Comparison of ENCODE assay signal across 11 cellular contexts in the genomic region with DNA sequence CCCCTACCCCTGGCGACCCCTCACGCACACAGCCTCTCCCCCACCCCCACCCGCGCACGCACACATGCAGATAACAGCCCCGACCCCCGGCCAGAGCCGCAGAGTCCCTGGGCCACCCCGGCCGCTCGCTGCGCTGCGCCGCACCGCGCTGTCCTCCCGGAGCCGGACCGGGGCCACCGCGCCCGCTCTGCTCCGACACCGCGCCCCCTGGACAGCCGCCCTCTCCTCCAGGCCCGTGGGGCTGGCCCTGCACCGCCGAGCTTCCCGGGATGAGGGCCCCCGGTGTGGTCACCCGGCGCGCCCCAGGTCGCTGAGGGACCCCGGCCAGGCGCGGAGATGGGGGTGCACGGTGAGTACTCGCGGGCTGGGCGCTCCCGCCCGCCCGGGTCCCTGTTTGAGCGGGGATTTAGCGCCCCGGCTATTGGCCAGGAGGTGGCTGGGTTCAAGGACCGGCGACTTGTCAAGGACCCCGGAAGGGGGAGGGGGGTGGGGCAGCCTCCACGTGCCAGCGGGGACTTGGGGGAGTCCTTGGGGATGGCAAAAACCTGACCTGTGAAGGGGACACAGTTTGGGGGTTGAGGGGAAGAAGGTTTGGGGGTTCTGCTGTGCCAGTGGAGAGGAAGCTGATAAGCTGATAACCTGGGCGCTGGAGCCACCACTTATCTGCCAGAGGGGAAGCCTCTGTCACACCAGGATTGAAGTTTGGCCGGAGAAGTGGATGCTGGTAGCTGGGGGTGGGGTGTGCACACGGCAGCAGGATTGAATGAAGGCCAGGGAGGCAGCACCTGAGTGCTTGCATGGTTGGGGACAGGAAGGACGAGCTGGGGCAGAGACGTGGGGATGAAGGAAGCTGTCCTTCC. TPM values are rescaled to one million over a fixed set of nuclear protein-coding genes. Genes with fewer than 3 reads are reported as not detected.
DNase-seq lines count a peak whose midpoint lies in the region; ATAC-seq, FAIRE-seq and TF ChIP-seq lines count a peak whose summit lies in the region.
"Had no signal": no experiment of that assay in that cellular context is flagged by ENCODE, and none has a peak within 500 bp of the region (broad histone marks: within the 10 kb centered on the region; RNA-seq: fewer than 3 reads in every experiment).

No MANE protein-coding gene starts in this region.

- no peak for FAIRE-seq in keratinocyte (lab: Jason Lieb, UNC)
- FAIRE-seq: endometrium had no signal

- H3K9ac ChIP-seq in keratinocyte (ENCODE audit: control insufficient read depth, extremely low read depth, insufficient read depth, low read length) = no peak overlapping the region

- no peaks in the 10 kb centered on the region for H3K36me3 ChIP-seq in keratinocyte (ENCODE audit: control insufficient read depth in 2 of 2, extremely low read depth in 1 of 2, insufficient read depth in 2 of 2, low read length in 2 of 2)

- DNase-seq in right cardiac atrium = no peak
- DNase-seq in Right ventricle myocardium inferior (ENCODE audit: missing footprints) = no peak
- no peak for DNase-seq in keratinocyte (ENCODE audit: low read depth, low spot score)
- no peak for DNase-seq in DMS153 (lab: John Stamatoyannopoulos, UW)
- no peak for DNase-seq in NAMALWA (ENCODE audit: low spot score)
- DNase-seq: DMS79 treated with DMSO at 0.1 percent for 48 hours, natural killer cell had no signal

- intact Hi-C loops in right cardiac atrium (cut with DNase I) (no loop called here), Right ventricle myocardium inferior (cut with DNase I) (no loop called here)

- H3K4me3 ChIP-seq in right cardiac atrium (ENCODE audit: low read length) = peak overlapping the region; percentile 2
- peak overlapping the region in 2 of 3 experiments; percentile 40 to 43 for H3K4me3 ChIP-seq in keratinocyte (ENCODE audit: control insufficient read depth in 2 of 3, extremely low read depth in 1 of 3, insufficient read depth in 2 of 3, low read depth in 1 of 3, low read length in 3 of 3)

- no peaks in the 10 kb centered on the region for H4K20me1 ChIP-seq in keratinocyte (ENCODE audit: control insufficient read depth, extremely low read depth, insufficient read depth, low read length)

- no peaks in the 10 kb centered on the region for H3K4me1 ChIP-seq in right cardiac atrium (ENCODE audit: control insufficient read depth, insufficient read depth, low read length)
- peaks cover 10% of the 10 kb centered on the region for H3K4me1 ChIP-seq in keratinocyte (ENCODE audit: control insufficient read depth, extremely low read depth, insufficient read depth, low read length)

- H3K9me3 ChIP-seq in right cardiac atrium (ENCODE audit: control insufficient read depth, low read length) = no peaks in the 10 kb centered on the region
- H3K9me3 ChIP-seq in keratinocyte (ENCODE audit: control insufficient read depth, low read depth, low read length) = no peaks in the 10 kb centered on the region

- H3K9me1 ChIP-seq in keratinocyte (ENCODE audit: control insufficient read depth, extremely low read depth, insufficient read depth, low read length) = no peaks in the 10 kb centered on the region

- ATAC-seq in right cardiac atrium = peak in 1 of 2 donors; percentile 36
- ATAC-seq in Right ventricle myocardium inferior = no peak
- no peak for ATAC-seq in GM18861 (IDR thresholded peaks at IDR 0.05; ENCODE audit: unreplicated experiment)
- ATAC-seq: natural killer cell had no signal

- H2AFZ ChIP-seq in keratinocyte (ENCODE audit: control insufficient read depth, low read length) = no peak overlapping the region

- no peaks in the 10 kb centered on the region for H3K79me2 ChIP-seq in keratinocyte (ENCODE audit: control insufficient read depth, insufficient read depth, low read length)

- H3K27me3 ChIP-seq in right cardiac atrium (ENCODE audit: control insufficient read depth, insufficient read depth) (no peaks in the 10 kb centered on the region), keratinocyte (ENCODE audit: control insufficient read depth, extremely low read depth, insufficient read depth, low read length) (peaks cover 17% of the 10 kb centered on the region)

- dilution Hi-C loops in keratinocyte (cut with MboI; ENCODE audit: extremely low pct_ligation_motif_present, low sequenced_read_pairs) = no loop called here

- WGBS in right cardiac atrium = 3% methylated on average over 58 of the region's 58 CpGs

- TF ChIP-seq CTCF in keratinocyte (optimal IDR thresholded peaks at IDR 0.05 in 1 of 3, IDR thresholded peaks at IDR 0.05 in 1 of 3, conservative IDR thresholded peaks at IDR 0.05 in 1 of 3; ENCODE audit: extremely low read depth in 1 of 3, insufficient read depth in 2 of 3, low read length in 3 of 3) = no peak

- peak overlapping the region; percentile 79 for H3K4me2 ChIP-seq in keratinocyte (ENCODE audit: control insufficient read depth, extremely low read depth, insufficient read depth, low read depth, low read length)

- no peak overlapping the region for H3K27ac ChIP-seq in right cardiac atrium (ENCODE audit: low read length)
- no peak overlapping the region for H3K27ac ChIP-seq in keratinocyte (ENCODE audit: control insufficient read depth, insufficient read depth, low read length)

RNA-seq across cellular contexts. Expression of a gene that starts 0.6 kb away (rescaled TPM):
- total RNA-seq in right cardiac atrium = not detected
- polyA plus RNA-seq in right cardiac atrium = not detected
- not detected for total RNA-seq in Right ventricle myocardium inferior
- 0.35 to 0.86 TPM (median 0.41 TPM) in 3 replicates for polyA plus RNA-seq in keratinocyte
- not detected for polyA plus RNA-seq in keratinocyte (2011; ENCODE audit: low read depth)
- polyA plus RNA-seq in keratinocyte (2011; cell fraction: cytosol; rRNA removed) = 0.47 and 0.62 TPM in 2 replicates
- 0.63 and 0.82 TPM in 2 replicates for polyA plus RNA-seq in keratinocyte (2011; cell fraction: nucleus; rRNA removed)
- 0.56 and 0.76 TPM in 2 replicates for polyA plus RNA-seq in keratinocyte (2012; ENCODE audit: low replicate concordance)
- 0.19 to 0.30 TPM in 2 of 3 replicates, not detected in the other for polyA minus RNA-seq in keratinocyte
- polyA minus RNA-seq in keratinocyte (2011; cell fraction: cytosol; rRNA and poly(A)+ RNA removed) = not detected
- not detected in 2 replicates for polyA minus RNA-seq in keratinocyte (2011; cell fraction: nucleus; rRNA and poly(A)+ RNA removed)
- total RNA-seq: natural killer cell, NCI-H460 had no signal
- polyA plus RNA-seq: AG04450 had no signal

RNA-seq across cellular contexts. Expression of a gene that starts 12.5 kb away (rescaled TPM):
- not detected for total RNA-seq in right cardiac atrium
- polyA plus RNA-seq in right cardiac atrium = not detected
- not detected for total RNA-seq in Right ventricle myocardium inferior
- polyA plus RNA-seq in keratinocyte = 0.09 to 0.36 TPM (median 0.14 TPM) in 3 replicates
- 0.07 TPM for polyA plus RNA-seq in keratinocyte (2011; ENCODE audit: low read depth)
- 0.04 and 0.09 TPM in 2 replicates for polyA plus RNA-seq in keratinocyte (2011; cell fraction: cytosol; rRNA removed)
- polyA plus RNA-seq in keratinocyte (2011; cell fraction: nucleus; rRNA removed) = 0.23 and 0.24 TPM in 2 replicates
- 0.03 and 0.04 TPM in 2 replicates for polyA plus RNA-seq in keratinocyte (2012; ENCODE audit: low replicate concordance)
- polyA minus RNA-seq in keratinocyte = 0.30 to 0.86 TPM (median 0.51 TPM) in 3 replicates
- not detected for polyA minus RNA-seq in keratinocyte (2011; cell fraction: cytosol; rRNA and poly(A)+ RNA removed)
- polyA minus RNA-seq in keratinocyte (2011; cell fraction: nucleus; rRNA and poly(A)+ RNA removed) = 0.21 and 0.31 TPM in 2 replicates
- total RNA-seq: natural killer cell, NCI-H460 had no signal
- polyA plus RNA-seq: AG04450 had no signal

RNA-seq across cellular contexts. Expression of a gene that starts 15.0 kb away (rescaled TPM):
- total RNA-seq in right cardiac atrium (10 to 100 TPM; 21.4 to 26.4 (median 24.2) TPM), Right ventricle myocardium inferior (29.2 TPM)
- polyA plus RNA-seq in right cardiac atrium (37.2 TPM), keratinocyte (37.8 to 50.3 TPM (median 44.6 TPM) in 3 replicates)
- polyA plus RNA-seq in keratinocyte (2011; ENCODE audit: low read depth) = 18.1 TPM
- polyA plus RNA-seq in keratinocyte (2011; cell fraction: cytosol; rRNA removed) = 24.1 and 49.2 TPM in 2 replicates
- polyA plus RNA-seq in keratinocyte (2011; cell fraction: nucleus; rRNA removed) = 18.0 and 18.3 TPM in 2 replicates
- 37.8 and 65.6 TPM in 2 replicates for polyA plus RNA-seq in keratinocyte (2012; ENCODE audit: low replicate concordance)
- polyA minus RNA-seq in keratinocyte = 15.3 to 22.5 TPM (median 19.2 TPM) in 3 replicates
- 40.7 TPM for polyA minus RNA-seq in keratinocyte (2011; cell fraction: cytosol; rRNA and poly(A)+ RNA removed)
- 7.1 and 9.0 TPM in 2 replicates for polyA minus RNA-seq in keratinocyte (2011; cell fraction: nucleus; rRNA and poly(A)+ RNA removed)

RNA-seq across cellular contexts. Expression of a gene that starts 26.8 kb away (rescaled TPM):
- 10 to 100 TPM; 26.7 to 39.6 (median 32.7) TPM for total RNA-seq in right cardiac atrium
- polyA plus RNA-seq in right cardiac atrium = 26.2 TPM
- 25.4 TPM for total RNA-seq in Right ventricle myocardium inferior
- polyA plus RNA-seq in keratinocyte = 3.2 to 4.8 TPM (median 4.0 TPM) in 3 replicates
- polyA plus RNA-seq in keratinocyte (2011; ENCODE audit: low read depth) = 3.5 TPM
- polyA plus RNA-seq in keratinocyte (2011; cell fraction: cytosol; rRNA removed) = 0.91 and 1.6 TPM in 2 replicates
- 17.4 and 20.9 TPM in 2 replicates for polyA plus RNA-seq in keratinocyte (2011; cell fraction: nucleus; rRNA removed)
- 5.8 and 8.0 TPM in 2 replicates for polyA plus RNA-seq in keratinocyte (2012; ENCODE audit: low replicate concordance)
- 3.6 to 7.5 TPM (median 3.9 TPM) in 3 replicates for polyA minus RNA-seq in keratinocyte
- polyA minus RNA-seq in keratinocyte (2011; cell fraction: cytosol; rRNA and poly(A)+ RNA removed) = 6.1 TPM
- polyA minus RNA-seq in keratinocyte (2011; cell fraction: nucleus; rRNA and poly(A)+ RNA removed) = 9.6 and 10.2 TPM in 2 replicates

RNA-seq across cellular contexts. Expression of a gene that starts 47.3 kb away (rescaled TPM):
- total RNA-seq in right cardiac atrium (100 to 1,000 TPM; 128 to 160 (median 132) TPM), Right ventricle myocardium inferior (120 TPM)
- polyA plus RNA-seq in right cardiac atrium (115 TPM), keratinocyte (87.2 to 216 TPM (median 126 TPM) in 3 replicates)
- polyA plus RNA-seq in keratinocyte (2011; ENCODE audit: low read depth) = 88.1 TPM
- 168 and 222 TPM in 2 replicates for polyA plus RNA-seq in keratinocyte (2011; cell fraction: cytosol; rRNA removed)
- polyA plus RNA-seq in keratinocyte (2011; cell fraction: nucleus; rRNA removed) = 105 and 123 TPM in 2 replicates
- polyA plus RNA-seq in keratinocyte (2012; ENCODE audit: low replicate concordance) = 211 and 257 TPM in 2 replicates
- polyA minus RNA-seq in keratinocyte = 136 to 391 TPM (median 184 TPM) in 3 replicates
- polyA minus RNA-seq in keratinocyte (2011; cell fraction: cytosol; rRNA and poly(A)+ RNA removed) = 249 TPM
- 36.3 and 43.9 TPM in 2 replicates for polyA minus RNA-seq in keratinocyte (2011; cell fraction: nucleus; rRNA and poly(A)+ RNA removed)
